In the genomic region with DNA sequence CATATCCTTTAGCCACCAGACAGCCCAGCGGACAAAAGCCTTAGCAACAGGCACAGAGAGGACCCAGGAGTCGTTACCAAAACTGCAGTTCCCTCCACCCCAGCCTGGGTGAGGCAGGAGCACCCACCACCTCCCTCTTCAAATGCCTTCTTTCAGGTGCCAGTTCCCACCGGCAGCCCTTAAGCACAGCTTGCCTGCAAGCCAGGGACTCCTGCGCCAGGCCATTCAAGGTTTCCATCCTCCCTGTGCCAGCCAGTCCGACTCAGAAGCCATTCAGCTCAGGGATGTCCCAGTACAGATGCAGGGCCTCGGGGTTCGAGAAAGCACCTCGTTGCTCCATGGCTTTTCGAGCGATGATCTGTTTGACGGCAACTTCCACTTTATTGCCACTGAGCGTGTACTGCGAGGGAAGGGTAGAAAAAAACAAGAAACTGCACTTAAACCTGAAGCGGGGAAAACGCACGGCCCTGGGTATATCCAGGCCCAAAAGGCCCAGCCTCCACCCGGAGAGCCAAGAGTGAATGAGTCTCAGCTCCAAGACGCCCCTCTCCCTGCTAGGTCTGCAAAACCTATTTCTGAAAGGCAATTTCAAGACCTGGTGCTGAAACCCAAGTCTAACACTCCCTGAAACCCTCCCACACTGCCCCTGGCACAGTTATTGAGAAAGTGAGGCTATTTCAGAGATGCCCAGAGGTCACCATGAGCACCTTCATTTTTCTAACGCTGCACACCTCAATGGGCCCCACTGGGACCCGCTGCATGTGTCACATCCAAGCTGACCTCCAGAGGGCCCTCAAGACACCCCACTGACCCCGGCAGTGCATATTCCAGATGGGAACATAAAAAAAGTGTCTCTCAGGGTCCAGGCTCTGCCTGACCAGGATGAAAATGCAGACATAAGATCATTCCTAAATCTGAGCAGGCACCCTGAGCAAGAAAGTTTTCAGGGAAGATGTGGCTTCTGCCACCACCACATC, we compare ENCODE assay signal across 20 cellular contexts. TPM values are rescaled to one million over a fixed set of nuclear protein-coding genes. Genes with fewer than 3 reads are reported as not detected.
DNase-seq lines count a peak whose midpoint lies in the region; ATAC-seq, FAIRE-seq and TF ChIP-seq lines count a peak whose summit lies in the region.
"Had no signal": no experiment of that assay in that cellular context is flagged by ENCODE, and none has a peak within 500 bp of the region (broad histone marks: within the 10 kb centered on the region; RNA-seq: fewer than 3 reads in every experiment).

No MANE protein-coding gene starts in this region.

- H3K4me1 ChIP-seq in H1 (replicated peaks in 1 of 4; ENCODE audit: control insufficient read depth in 3 of 4, insufficient read depth in 4 of 4, low read length in 3 of 4) (no peaks in the 10 kb centered on the region), neural progenitor cell (no peaks in the 10 kb centered on the region)
- H3K4me1 ChIP-seq: Peyer's patch had no signal

- H3K4ac ChIP-seq in H1 (replicated peaks; ENCODE audit: insufficient read length, low read depth, low read length) = no peak overlapping the region

- H3F3A ChIP-seq in neural progenitor cell (ENCODE audit: low read depth) = no peaks in the 10 kb centered on the region

- no peak overlapping the region for H4K91ac ChIP-seq in H1 (replicated peaks; ENCODE audit: insufficient read length, low read length)

- 84% methylated on average over 21 of the region's 21 CpGs; no CpG with 5 or more reads in 1 of the 2 experiments for WGBS in H1 (ENCODE audit: extremely low coverage in 1 of 2, insufficient coverage in 1 of 2, insufficient read length in 1 of 2, insufficient replicate concordance in 2 of 2, low coverage in 1 of 2, low lambda C conversion rate in 2 of 2, missing lambda C conversion rate in 1 of 2), 2 experiments

- H3K4me2 ChIP-seq in H1 (ENCODE audit: insufficient read depth in 1 of 2, low read depth in 2 of 2, low read length in 2 of 2) = no peak overlapping the region
- H3K4me2 ChIP-seq in neural progenitor cell = no peak overlapping the region
- H3K4me2 ChIP-seq: KMS-11 had no signal

- H3K23ac ChIP-seq in H1 (ENCODE audit: insufficient read length) = no peak overlapping the region

- no peak overlapping the region for H4K5ac ChIP-seq in H1 (ENCODE audit: insufficient read length, low read depth, low read length)

- no peak for TF ChIP-seq POLR2A in H1 (IDR thresholded peaks at IDR 0.05; ENCODE audit: control extremely low read depth in 1 of 2, low read depth in 2 of 2, low read length in 2 of 2)

- peaks cover 13% of the 10 kb centered on the region for H3K9me3 Mint-ChIP-seq in neural progenitor cell

- H2AFZ ChIP-seq in H1 (ENCODE audit: low read length) (no peak overlapping the region), neural progenitor cell (replicated peaks) (no peak overlapping the region)

- no peak overlapping the region for H3K18ac ChIP-seq in H1 (ENCODE audit: extremely low read depth, low read length)

- H2BK20ac ChIP-seq in H1 (ENCODE audit: low read length) = no peak overlapping the region

- no peak overlapping the region for H3K27ac ChIP-seq in H1 (ENCODE audit: low read depth, low read length)
- no peak overlapping the region for H3K27ac ChIP-seq in neural progenitor cell
- H3K27ac ChIP-seq: 22Rv1, KMS-11, Peyer's patch had no signal

- H3K4me1 Mint-ChIP-seq in neural progenitor cell = no peaks in the 10 kb centered on the region
- H3K4me1 Mint-ChIP-seq: B cell had no signal

- no peak overlapping the region for H3K4me3 Mint-ChIP-seq in neural progenitor cell
- H3K4me3 Mint-ChIP-seq: B cell; CD4-positive, alpha-beta T cell had no signal

- POLR2A ChIA-PET in H1 (lab: Charles Lee; ENCODE audit: partially characterized antibody) = interaction anchor here (0.6 to 1.5 kb wide), 3 partner anchors 8 to 174 kb away, joined by 3 to 4 read pairs (median 3); a partner anchor contains a TSS

- H3K23me2 ChIP-seq in H1 (ENCODE audit: low read depth, low read length) = no peaks in the 10 kb centered on the region

- CTCF ChIA-PET in H1 (lab: Charles Lee; ENCODE audit: partially characterized antibody) = interaction anchor here (0.6 to 2.8 kb wide), 5 partner anchors 10 to 64 kb away, joined by 3 to 10 read pairs (median 6); no protein-coding TSS in a partner anchor

- no peaks in the 10 kb centered on the region for H3K79me2 ChIP-seq in H1 (ENCODE audit: control insufficient read depth in 1 of 2, insufficient read depth in 2 of 2, low read length in 2 of 2)
- no peaks in the 10 kb centered on the region for H3K79me2 ChIP-seq in neural progenitor cell (ENCODE audit: low read depth)

- H3K9ac ChIP-seq in H1 (replicated peaks in 1 of 4; ENCODE audit: extremely low read depth in 1 of 4, low read depth in 3 of 4, low read length in 3 of 4) (no peak overlapping the region), neural progenitor cell (no peak overlapping the region)
- H3K9ac ChIP-seq: KMS-11 had no signal

- no peak for ATAC-seq in GM21447 (IDR thresholded peaks at IDR 0.05; ENCODE audit: unreplicated experiment)
- ATAC-seq in GM18870 (IDR thresholded peaks at IDR 0.05; ENCODE audit: unreplicated experiment) = no peak
- ATAC-seq: Right ventricle myocardium inferior had no signal

- H3K56ac ChIP-seq in H1 (replicated peaks; ENCODE audit: insufficient read length, low read depth, low read length) = no peak overlapping the region

- H3K79me1 ChIP-seq in H1 (ENCODE audit: low read depth, low read length) = no peaks in the 10 kb centered on the region

- H2BK5ac ChIP-seq in H1 (ENCODE audit: low read depth, low read length) = no peak overlapping the region

- H3K27me3 ChIP-seq in H1 (replicated peaks in 1 of 4; ENCODE audit: control insufficient read depth in 3 of 4, extremely low read depth in 1 of 4, insufficient read depth in 3 of 4, low read length in 3 of 4) (no peaks in the 10 kb centered on the region), neural progenitor cell (no peaks in the 10 kb centered on the region)
- H3K27me3 ChIP-seq: Peyer's patch had no signal

- FAIRE-seq in H1 (lab: Jason Lieb, UNC) = no peak
- FAIRE-seq: GM19239 had no signal

- H2BK12ac ChIP-seq in H1 (ENCODE audit: low read depth, low read length) = no peak overlapping the region

- H4K8ac ChIP-seq in H1 (ENCODE audit: extremely low read depth, insufficient read depth, low read length) = no peak overlapping the region

- H2AK5ac ChIP-seq in H1 (ENCODE audit: low read depth, low read length) = no peak overlapping the region

- no peak overlapping the region for H2BK120ac ChIP-seq in H1 (replicated peaks; ENCODE audit: low read depth, low read length)

- no peak overlapping the region for H3K27ac Mint-ChIP-seq in neural progenitor cell
- H3K27ac Mint-ChIP-seq: B cell; CD4-positive, alpha-beta T cell had no signal

- no peak overlapping the region for H3K14ac ChIP-seq in H1 (ENCODE audit: insufficient read length)

- H3K9me3 ChIP-seq in H1 (ENCODE audit: insufficient read depth in 2 of 2, low read depth in 1 of 2, low read length in 1 of 2) = peaks cover 53 to 70% of the 10 kb centered on the region in 2 experiments
- H3K9me3 ChIP-seq in neural progenitor cell (ENCODE audit: low read depth) = no peaks in the 10 kb centered on the region
- H3K9me3 ChIP-seq: Peyer's patch had no signal

- DNase-seq in activated effector memory CD4-positive, alpha-beta T cell treated with anti-CD3 and anti-CD28 coated beads, Interleukin-2, amount 50 U/mL, for 16 hours = peak; percentile 38
- no peak for DNase-seq in activated effector memory CD4-positive, alpha-beta T cell treated with Interleukin-2 at 50 U/mL for 16 hours
- DNase-seq in H1 (ENCODE audit: low read depth in 1 of 2, low spot score in 2 of 2) = no peak
- peak; percentile 10 for DNase-seq in neural progenitor cell (ENCODE audit: low spot score)
- no peak for DNase-seq in activated naive CD4-positive, alpha-beta T cell (lab: John Stamatoyannopoulos, UW)
- no peak for DNase-seq in NCI-H2227 (lab: John Stamatoyannopoulos, UW; ENCODE audit: unreplicated experiment)
- DNase-seq: CD4-positive, alpha-beta T cell; HCEC 1CT; NCI-H1048; NCI-H1436 treated with DMSO at 0.1 percent for 48 hours; NCI-H2081 treated with DMSO at 0.1 percent for 48 hours; NCI-H2227 treated with DMSO at 0.1 percent for 48 hours had no signal

- H3K36me3 ChIP-seq in H1 (ENCODE audit: control insufficient read depth in 2 of 4, insufficient read depth in 4 of 4, low read length in 3 of 4) (no peaks in the 10 kb centered on the region), neural progenitor cell (no peaks in the 10 kb centered on the region)
- H3K36me3 ChIP-seq: Peyer's patch had no signal

- peaks cover 6% of the 10 kb centered on the region for H3K27me3 Mint-ChIP-seq in neural progenitor cell (ENCODE audit: insufficient read depth, low read depth)

- no peak overlapping the region for H2BK15ac ChIP-seq in H1 (ENCODE audit: low read length)

- no peak overlapping the region for H3K4me3 ChIP-seq in H1 (ENCODE audit: extremely low read depth in 1 of 4, insufficient read depth in 2 of 4, low read depth in 3 of 4, low read length in 4 of 4)
- no peak overlapping the region for H3K4me3 ChIP-seq in neural progenitor cell
- H3K4me3 ChIP-seq: Peyer's patch had no signal

- TF ChIP-seq RAD21 in H1 (IDR thresholded peaks at IDR 0.05 in 1 of 2, conservative IDR thresholded peaks at IDR 0.05 in 1 of 2; ENCODE audit: low read depth in 2 of 2, low read length in 2 of 2) = peak; percentile 4 to 20; a peak in 1 of 4 replicates

- no peaks in the 10 kb centered on the region for H3K36me3 Mint-ChIP-seq in neural progenitor cell

- H4K20me1 ChIP-seq in H1 (replicated peaks in 1 of 2; ENCODE audit: control insufficient read depth in 1 of 2, insufficient read depth in 2 of 2, low read length in 2 of 2) (no peaks in the 10 kb centered on the region), neural progenitor cell (ENCODE audit: low read depth) (no peaks in the 10 kb centered on the region)

- TF ChIP-seq CTCF in H1 (IDR thresholded peaks at IDR 0.05; ENCODE audit: control extremely low read depth in 1 of 3, insufficient read depth in 1 of 3, low read depth in 1 of 3, low read length in 3 of 3) = peak in 2 of 3 experiments; percentile 16; a peak in 2 of 4 replicates
- peak; percentile 39 for TF ChIP-seq CTCF in neural progenitor cell (IDR thresholded peaks at IDR 0.05)

- TF ChIP-seq EP300 in H1 (IDR thresholded peaks at IDR 0.05; ENCODE audit: borderline replicate concordance in 1 of 2, low read depth in 2 of 2, low read length in 2 of 2) = no peak

TF ChIP-seq in H1, 55 proteins besides CTCF, POLR2A, EP300 and RAD21 (continues in another document):
- no peak for TF ChIP-seq CBX5 (IDR thresholded peaks at IDR 0.05; ENCODE audit: low read depth, low read length)

RNA-seq across cellular contexts. Expression of a gene that starts 36.8 kb away (rescaled TPM):
- 16.5 and 19.5 TPM in 2 replicates for total RNA-seq in H1 (2021; fragmentation: NEBNext Ultra II Directional; extraction: Animal tissue kit (Norgen Biotek cat#: 25700))
- polyA plus RNA-seq in H1 (2011; rRNA removed) = 5.3 and 6.0 TPM in 2 replicates
- polyA plus RNA-seq in H1 (2011; cell fraction: cytosol; rRNA removed) = 10.1 TPM
- polyA plus RNA-seq in H1 (2011; cell fraction: nucleus; rRNA removed) = 10.4 TPM
- 8.2 to 11.1 TPM (median 9.5 TPM) in 4 replicates for polyA plus RNA-seq in H1 (2012, experiment 1 of 2)
- 0.60 TPM for polyA plus RNA-seq in H1 (2012, experiment 2 of 2)
- polyA plus RNA-seq in H1 (2013, experiment 1 of 2) = 21.7 TPM
- 19.3 TPM for polyA plus RNA-seq in H1 (2013, experiment 2 of 2)
- 4.9 and 6.1 TPM in 2 replicates for polyA minus RNA-seq in H1 (2011; rRNA and poly(A)+ RNA removed)
- polyA minus RNA-seq in H1 (2011; cell fraction: cytosol; rRNA and poly(A)+ RNA removed) = 3.7 TPM
- polyA minus RNA-seq in H1 (2011; cell fraction: nucleus; rRNA and poly(A)+ RNA removed) = 10.6 TPM
- 22.0 and 32.8 TPM in 2 replicates for total RNA-seq in neural progenitor cell (ENCODE audit: low replicate concordance)

Comparison
In these comparisons a context has a peak if more than half of its experiments do, and no peak if none do; other contexts are left out.
1. DNase-seq: peak in activated effector memory CD4-positive, alpha-beta T cell treated with anti-CD3 and anti-CD28 coated beads, Interleukin-2, amount 50 U/mL, for 16 hours (single experiment) and neural progenitor cell (single experiment); none in activated effector memory CD4-positive, alpha-beta T cell treated with Interleukin-2 at 50 U/mL for 16 hours (single experiment), H1 (0 of 2), activated naive CD4-positive, alpha-beta T cell (0 of 4) and NCI-H2227 (single experiment).